Comparison of ENCODE assay signal across 2 cellular contexts in genomic region chr6:41791984-41792383, GRCh38.
TF ChIP-seq lines count a peak whose summit lies in the region.

No MANE protein-coding gene starts in this region.

TF ChIP-seq in PFSK-1, 5 proteins besides CTCF, POLR2A, EP300 and RAD21:
- TF ChIP-seq TAF1 (IDR thresholded peaks at IDR 0.05; ENCODE audit: borderline replicate concordance, insufficient read depth, low read length) (no peak), FOXP2 (optimal IDR thresholded peaks at IDR 0.05; ENCODE audit: borderline replicate concordance, extremely low read depth, extremely low read length, insufficient read depth) (no peak), POLR2AphosphoS5 (IDR thresholded peaks at IDR 0.05; ENCODE audit: low read depth, low read length) (0 out of 2 replicates have a peak, but pooled peaks have one; percentile 21)

TF ChIP-seq in endothelial cell of umbilical vein, 7 proteins besides CTCF, POLR2A, EP300 and RAD21:
- peak; percentile 13 for TF ChIP-seq POLR2AphosphoS5 (IDR thresholded peaks at IDR 0.05; ENCODE audit: insufficient read depth, low read depth, low read length)
- TF ChIP-seq GATA2 (IDR thresholded peaks at IDR 0.05; ENCODE audit: insufficient read depth, insufficient read length, low read depth, low read length): no peak
